2 cellular contexts compared by ENCODE assay signal in the genomic region with DNA sequence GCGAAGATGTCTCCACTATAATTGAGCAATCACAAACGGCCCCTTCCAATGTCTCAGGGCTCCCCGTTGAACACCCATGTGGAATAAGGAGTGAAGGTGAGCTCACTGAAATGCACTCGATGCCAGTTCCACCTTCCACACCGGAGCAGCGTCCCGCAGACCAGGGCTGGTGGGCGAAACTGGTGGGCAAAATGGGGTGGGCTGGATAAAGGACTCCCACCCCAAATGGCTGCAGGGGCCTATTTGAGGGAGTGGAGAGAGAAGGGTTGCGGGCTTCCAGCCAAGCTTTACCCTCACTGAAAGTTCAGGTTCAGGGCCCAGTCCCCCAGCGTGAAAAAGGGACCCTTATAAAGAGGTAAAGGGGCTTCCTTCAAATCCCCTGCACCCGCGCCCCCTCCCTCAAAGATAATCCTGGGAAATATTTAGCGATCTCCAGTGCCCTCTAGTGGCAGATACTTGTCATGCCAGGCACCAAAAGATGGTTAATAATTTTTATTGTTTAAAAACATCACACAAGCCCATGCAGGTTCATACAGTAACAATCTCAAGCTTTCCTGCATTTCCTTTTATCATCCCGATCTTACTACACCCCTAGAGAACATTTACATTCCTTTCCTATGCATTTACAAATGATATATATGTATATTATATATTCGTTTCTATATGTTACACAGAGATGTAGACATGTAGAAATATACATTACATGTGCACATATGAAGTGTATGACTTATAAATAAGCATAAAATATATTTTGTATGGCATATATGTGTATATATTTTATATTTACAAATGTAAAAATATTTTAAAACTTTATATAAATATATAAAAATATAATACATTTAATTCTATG.
A peak's percentile ranks its signal among the peaks of the same experiment; 100 is the strongest.
TF ChIP-seq lines count a peak whose summit lies in the region.

No MANE protein-coding gene starts in this region.

TF ChIP-seq in A549, 52 proteins besides CTCF, POLR2A, EP300 and RAD21:
- TF ChIP-seq MAFK (IDR thresholded peaks at IDR 0.05; ENCODE audit: partially characterized antibody) (no peak), SMC3 (IDR thresholded peaks at IDR 0.05) (peak; percentile 70), GATA3 (IDR thresholded peaks at IDR 0.05; ENCODE audit: borderline replicate concordance) (no peak)
- TF ChIP-seq, protein P1, sequence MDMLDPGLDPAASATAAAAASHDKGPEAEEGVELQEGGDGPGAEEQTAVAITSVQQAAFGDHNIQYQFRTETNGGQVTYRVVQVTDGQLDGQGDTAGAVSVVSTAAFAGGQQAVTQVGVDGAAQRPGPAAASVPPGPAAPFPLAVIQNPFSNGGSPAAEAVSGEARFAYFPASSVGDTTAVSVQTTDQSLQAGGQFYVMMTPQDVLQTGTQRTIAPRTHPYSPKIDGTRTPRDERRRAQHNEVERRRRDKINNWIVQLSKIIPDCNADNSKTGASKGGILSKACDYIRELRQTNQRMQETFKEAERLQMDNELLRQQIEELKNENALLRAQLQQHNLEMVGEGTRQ (IDR thresholded peaks at IDR 0.05) = no peak

TF ChIP-seq in H1, 55 proteins besides CTCF, POLR2A, EP300 and RAD21:
- TF ChIP-seq, protein P2, sequence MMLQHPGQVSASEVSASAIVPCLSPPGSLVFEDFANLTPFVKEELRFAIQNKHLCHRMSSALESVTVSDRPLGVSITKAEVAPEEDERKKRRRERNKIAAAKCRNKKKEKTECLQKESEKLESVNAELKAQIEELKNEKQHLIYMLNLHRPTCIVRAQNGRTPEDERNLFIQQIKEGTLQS (IDR thresholded peaks at IDR 0.05; ENCODE audit: insufficient read depth, low read depth, low read length) = 0 out of 2 replicates have a peak, but pooled peaks have one; percentile 7
- no peak for TF ChIP-seq KDM4A (IDR thresholded peaks at IDR 0.05; ENCODE audit: low read depth, low read length, severe bottlenecking)
- TF ChIP-seq, protein P3, sequence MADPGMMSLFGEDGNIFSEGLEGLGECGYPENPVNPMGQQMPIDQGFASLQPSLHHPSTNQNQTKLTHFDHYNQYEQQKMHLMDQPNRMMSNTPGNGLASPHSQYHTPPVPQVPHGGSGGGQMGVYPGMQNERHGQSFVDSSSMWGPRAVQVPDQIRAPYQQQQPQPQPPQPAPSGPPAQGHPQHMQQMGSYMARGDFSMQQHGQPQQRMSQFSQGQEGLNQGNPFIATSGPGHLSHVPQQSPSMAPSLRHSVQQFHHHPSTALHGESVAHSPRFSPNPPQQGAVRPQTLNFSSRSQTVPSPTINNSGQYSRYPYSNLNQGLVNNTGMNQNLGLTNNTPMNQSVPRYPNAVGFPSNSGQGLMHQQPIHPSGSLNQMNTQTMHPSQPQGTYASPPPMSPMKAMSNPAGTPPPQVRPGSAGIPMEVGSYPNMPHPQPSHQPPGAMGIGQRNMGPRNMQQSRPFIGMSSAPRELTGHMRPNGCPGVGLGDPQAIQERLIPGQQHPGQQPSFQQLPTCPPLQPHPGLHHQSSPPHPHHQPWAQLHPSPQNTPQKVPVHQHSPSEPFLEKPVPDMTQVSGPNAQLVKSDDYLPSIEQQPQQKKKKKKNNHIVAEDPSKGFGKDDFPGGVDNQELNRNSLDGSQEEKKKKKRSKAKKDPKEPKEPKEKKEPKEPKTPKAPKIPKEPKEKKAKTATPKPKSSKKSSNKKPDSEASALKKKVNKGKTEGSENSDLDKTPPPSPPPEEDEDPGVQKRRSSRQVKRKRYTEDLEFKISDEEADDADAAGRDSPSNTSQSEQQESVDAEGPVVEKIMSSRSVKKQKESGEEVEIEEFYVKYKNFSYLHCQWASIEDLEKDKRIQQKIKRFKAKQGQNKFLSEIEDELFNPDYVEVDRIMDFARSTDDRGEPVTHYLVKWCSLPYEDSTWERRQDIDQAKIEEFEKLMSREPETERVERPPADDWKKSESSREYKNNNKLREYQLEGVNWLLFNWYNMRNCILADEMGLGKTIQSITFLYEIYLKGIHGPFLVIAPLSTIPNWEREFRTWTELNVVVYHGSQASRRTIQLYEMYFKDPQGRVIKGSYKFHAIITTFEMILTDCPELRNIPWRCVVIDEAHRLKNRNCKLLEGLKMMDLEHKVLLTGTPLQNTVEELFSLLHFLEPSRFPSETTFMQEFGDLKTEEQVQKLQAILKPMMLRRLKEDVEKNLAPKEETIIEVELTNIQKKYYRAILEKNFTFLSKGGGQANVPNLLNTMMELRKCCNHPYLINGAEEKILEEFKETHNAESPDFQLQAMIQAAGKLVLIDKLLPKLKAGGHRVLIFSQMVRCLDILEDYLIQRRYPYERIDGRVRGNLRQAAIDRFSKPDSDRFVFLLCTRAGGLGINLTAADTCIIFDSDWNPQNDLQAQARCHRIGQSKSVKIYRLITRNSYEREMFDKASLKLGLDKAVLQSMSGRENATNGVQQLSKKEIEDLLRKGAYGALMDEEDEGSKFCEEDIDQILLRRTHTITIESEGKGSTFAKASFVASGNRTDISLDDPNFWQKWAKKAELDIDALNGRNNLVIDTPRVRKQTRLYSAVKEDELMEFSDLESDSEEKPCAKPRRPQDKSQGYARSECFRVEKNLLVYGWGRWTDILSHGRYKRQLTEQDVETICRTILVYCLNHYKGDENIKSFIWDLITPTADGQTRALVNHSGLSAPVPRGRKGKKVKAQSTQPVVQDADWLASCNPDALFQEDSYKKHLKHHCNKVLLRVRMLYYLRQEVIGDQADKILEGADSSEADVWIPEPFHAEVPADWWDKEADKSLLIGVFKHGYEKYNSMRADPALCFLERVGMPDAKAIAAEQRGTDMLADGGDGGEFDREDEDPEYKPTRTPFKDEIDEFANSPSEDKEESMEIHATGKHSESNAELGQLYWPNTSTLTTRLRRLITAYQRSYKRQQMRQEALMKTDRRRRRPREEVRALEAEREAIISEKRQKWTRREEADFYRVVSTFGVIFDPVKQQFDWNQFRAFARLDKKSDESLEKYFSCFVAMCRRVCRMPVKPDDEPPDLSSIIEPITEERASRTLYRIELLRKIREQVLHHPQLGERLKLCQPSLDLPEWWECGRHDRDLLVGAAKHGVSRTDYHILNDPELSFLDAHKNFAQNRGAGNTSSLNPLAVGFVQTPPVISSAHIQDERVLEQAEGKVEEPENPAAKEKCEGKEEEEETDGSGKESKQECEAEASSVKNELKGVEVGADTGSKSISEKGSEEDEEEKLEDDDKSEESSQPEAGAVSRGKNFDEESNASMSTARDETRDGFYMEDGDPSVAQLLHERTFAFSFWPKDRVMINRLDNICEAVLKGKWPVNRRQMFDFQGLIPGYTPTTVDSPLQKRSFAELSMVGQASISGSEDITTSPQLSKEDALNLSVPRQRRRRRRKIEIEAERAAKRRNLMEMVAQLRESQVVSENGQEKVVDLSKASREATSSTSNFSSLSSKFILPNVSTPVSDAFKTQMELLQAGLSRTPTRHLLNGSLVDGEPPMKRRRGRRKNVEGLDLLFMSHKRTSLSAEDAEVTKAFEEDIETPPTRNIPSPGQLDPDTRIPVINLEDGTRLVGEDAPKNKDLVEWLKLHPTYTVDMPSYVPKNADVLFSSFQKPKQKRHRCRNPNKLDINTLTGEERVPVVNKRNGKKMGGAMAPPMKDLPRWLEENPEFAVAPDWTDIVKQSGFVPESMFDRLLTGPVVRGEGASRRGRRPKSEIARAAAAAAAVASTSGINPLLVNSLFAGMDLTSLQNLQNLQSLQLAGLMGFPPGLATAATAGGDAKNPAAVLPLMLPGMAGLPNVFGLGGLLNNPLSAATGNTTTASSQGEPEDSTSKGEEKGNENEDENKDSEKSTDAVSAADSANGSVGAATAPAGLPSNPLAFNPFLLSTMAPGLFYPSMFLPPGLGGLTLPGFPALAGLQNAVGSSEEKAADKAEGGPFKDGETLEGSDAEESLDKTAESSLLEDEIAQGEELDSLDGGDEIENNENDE (IDR thresholded peaks at IDR 0.05; ENCODE audit: insufficient replicate concordance, low read length) = no peak
- TF ChIP-seq POU5F1 (IDR thresholded peaks at IDR 0.05; ENCODE audit: low read depth, low read length) = no peak
- TF ChIP-seq, protein P1 (IDR thresholded peaks at IDR 0.05; ENCODE audit: low read length) = no peak
- TF ChIP-seq, protein P4, sequence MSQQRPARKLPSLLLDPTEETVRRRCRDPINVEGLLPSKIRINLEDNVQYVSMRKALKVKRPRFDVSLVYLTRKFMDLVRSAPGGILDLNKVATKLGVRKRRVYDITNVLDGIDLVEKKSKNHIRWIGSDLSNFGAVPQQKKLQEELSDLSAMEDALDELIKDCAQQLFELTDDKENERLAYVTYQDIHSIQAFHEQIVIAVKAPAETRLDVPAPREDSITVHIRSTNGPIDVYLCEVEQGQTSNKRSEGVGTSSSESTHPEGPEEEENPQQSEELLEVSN (IDR thresholded peaks at IDR 0.05) = no peak
- peak; percentile 18; the same call in 1 of the 2 replicates for TF ChIP-seq TEAD4 (IDR thresholded peaks at IDR 0.05; ENCODE audit: low read depth, low read length)
- no peak for TF ChIP-seq CHD1 (IDR thresholded peaks at IDR 0.05; ENCODE audit: low read depth, low read length)
- TF ChIP-seq JUND (IDR thresholded peaks at IDR 0.05; ENCODE audit: low read length) = no peak
- no peak for TF ChIP-seq GABPA (IDR thresholded peaks at IDR 0.05; ENCODE audit: borderline replicate concordance, insufficient read depth, low read length)
- TF ChIP-seq MAFK (IDR thresholded peaks at IDR 0.05; ENCODE audit: low read depth, low read length) = no peak
- peak; percentile 40; the same call in 1 of the 2 replicates for TF ChIP-seq CREB1 (IDR thresholded peaks at IDR 0.05)
- TF ChIP-seq TBP (IDR thresholded peaks at IDR 0.05; ENCODE audit: low read depth, low read length) = no peak
- TF ChIP-seq SRF (IDR thresholded peaks at IDR 0.05; ENCODE audit: low read depth, low read length) = no peak
- no peak for TF ChIP-seq BACH1 (IDR thresholded peaks at IDR 0.05; ENCODE audit: low read length)
- TF ChIP-seq SIX5 (IDR thresholded peaks at IDR 0.05; ENCODE audit: low read depth, low read length) = no peak
- TF ChIP-seq CHD2 (IDR thresholded peaks at IDR 0.05; ENCODE audit: low read length) = no peak
- TF ChIP-seq RFX5 (IDR thresholded peaks at IDR 0.05; ENCODE audit: borderline replicate concordance, low read depth, low read length) = no peak
- TF ChIP-seq PHF8 (conservative IDR thresholded peaks at IDR 0.05; ENCODE audit: low read depth, low read length) = no peak
- no peak for TF ChIP-seq FOSL1 (IDR thresholded peaks at IDR 0.05; ENCODE audit: insufficient read depth, low read depth, low read length)
- TF ChIP-seq CEBPB (IDR thresholded peaks at IDR 0.05; ENCODE audit: low read depth, low read length) = no peak
- TF ChIP-seq EGR1 (IDR thresholded peaks at IDR 0.05; ENCODE audit: borderline replicate concordance, low read depth, low read length) = no peak
- no peak for TF ChIP-seq KDM5A (IDR thresholded peaks at IDR 0.05; ENCODE audit: low read length)
- TF ChIP-seq RXRA (IDR thresholded peaks at IDR 0.05; ENCODE audit: insufficient read depth, low read depth, low read length) = no peak
- TF ChIP-seq SUZ12 (IDR thresholded peaks at IDR 0.05; ENCODE audit: low read length) = peak; percentile 18; the same call in 1 of the 2 replicates
- no peak for TF ChIP-seq BRCA1 (IDR thresholded peaks at IDR 0.05; ENCODE audit: low read depth, low read length)
- no peak for TF ChIP-seq SIN3A (conservative IDR thresholded peaks at IDR 0.05 in 1 of 2, IDR thresholded peaks at IDR 0.05 in 1 of 2; ENCODE audit: low read depth in 1 of 2, low read length in 2 of 2)
- no peak for TF ChIP-seq ZNF274 (IDR thresholded peaks at IDR 0.05; ENCODE audit: borderline replicate concordance, extremely low read depth, low read length)
- no peak for TF ChIP-seq HDAC6 (IDR thresholded peaks at IDR 0.05; ENCODE audit: low read depth, low read length)
- no peak for TF ChIP-seq NANOG (IDR thresholded peaks at IDR 0.05; ENCODE audit: insufficient read depth, low read depth, low read length, poor library complexity, severe bottlenecking)
- no peak for TF ChIP-seq SAP30 (IDR thresholded peaks at IDR 0.05; ENCODE audit: insufficient read depth, insufficient replicate concordance, low read length)
- no peak for TF ChIP-seq NRF1 (IDR thresholded peaks at IDR 0.05; ENCODE audit: low read depth, low read length)
- no peak for TF ChIP-seq RBBP5 (IDR thresholded peaks at IDR 0.05; ENCODE audit: borderline replicate concordance, low read depth, low read length)
- TF ChIP-seq TAF1 (IDR thresholded peaks at IDR 0.05; ENCODE audit: low read depth, low read length) = no peak
- TF ChIP-seq ASH2L (IDR thresholded peaks at IDR 0.05; ENCODE audit: low read length) = no peak
